In the genomic region with DNA sequence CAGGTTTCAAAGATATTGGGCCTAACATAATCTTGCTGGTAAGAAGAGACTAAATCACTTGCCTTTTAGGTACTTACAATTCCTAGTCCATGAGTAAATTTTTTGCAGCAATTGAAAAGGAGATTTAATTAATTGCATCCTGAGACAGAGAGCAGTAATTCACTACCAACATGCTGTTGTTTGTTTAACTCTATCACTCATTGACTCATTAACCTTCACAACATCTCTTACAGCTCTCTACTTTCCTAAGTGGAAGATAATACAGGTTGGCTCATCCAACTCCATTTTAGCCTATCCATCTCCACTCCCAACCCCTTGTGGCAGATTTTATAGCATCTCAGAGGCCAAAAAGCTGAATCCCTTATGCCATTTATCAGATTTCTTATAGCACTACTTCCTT, we compare ENCODE assay signal across 25 cellular contexts.
"Had no signal": no experiment of that assay in that cellular context is flagged by ENCODE, and none has a peak within 500 bp of the region (broad histone marks: within the 10 kb centered on the region; RNA-seq: fewer than 3 reads in every experiment).

No MANE protein-coding gene starts in this region.

- H3K36me3 Mint-ChIP-seq: mesothelial cell of epicardium; natural killer cell treated with Interleukin-12 subunit alpha and Interleukin-12 subunit beta and Interleukin-15 and Interleukin-18, amount 100 ng/mL, for 72 hours had no signal

- H3K4me3 ChIP-seq: colonic mucosa, lower lobe of right lung, thyroid gland had no signal

- H3K4me1 Mint-ChIP-seq: activated B cell treated with CpG ODN at 0.5 μM for 24 hours had no signal

- H3K27me3 Mint-ChIP-seq: activated B cell treated with CpG ODN at 0.5 μM for 24 hours; activated CD8-positive, alpha-beta T cell treated with anti-CD3 and anti-CD28 coated beads for 36 hours; natural killer cell treated with Interleukin-12 subunit alpha and Interleukin-12 subunit beta and Interleukin-15 and Interleukin-18, amount 100 ng/mL, for 72 hours had no signal

- H3K27ac Mint-ChIP-seq: activated B cell treated with CpG ODN at 0.5 μM for 24 hours; activated CD8-positive, alpha-beta T cell treated with anti-CD3 and anti-CD28 coated beads for 36 hours; activated T-helper 2 cell treated with anti-CD3 and anti-CD28 coated beads, Interferon-gamma antibody, Interleukin-2, Interleukin-4, amounts not matched to agents 10 μg/mL and 5 μg/mL and 100 μg/mL, durations not matched to agents 14 hours and 24 hours and 36 hours; mesothelial cell of epicardium; natural killer cell treated with Interleukin-12 subunit alpha and Interleukin-12 subunit beta and Interleukin-15 and Interleukin-18, amount 100 ng/mL, for 72 hours had no signal

- H3K36me3 ChIP-seq: brain microvascular endothelial cell, colonic mucosa, lower lobe of right lung, thyroid gland had no signal

- H3K27ac ChIP-seq: brain microvascular endothelial cell, colonic mucosa, lower lobe of right lung, thyroid gland had no signal

- H3K4me3 Mint-ChIP-seq: activated B cell treated with CpG ODN at 0.5 μM for 24 hours; activated CD8-positive, alpha-beta T cell treated with anti-CD3 and anti-CD28 coated beads for 36 hours; mesothelial cell of epicardium; natural killer cell treated with Interleukin-12 subunit alpha and Interleukin-12 subunit beta and Interleukin-15 and Interleukin-18, amount 100 ng/mL, for 72 hours had no signal

- H3K9me3 ChIP-seq: colonic mucosa, lower lobe of right lung, thyroid gland had no signal

- DNase-seq: activated B cell treated with CpG ODN at 0.5 μM for 24 hours; activated CD4-positive, alpha-beta T cell treated with anti-CD3 and anti-CD28 coated beads for 48 hours; activated CD8-positive, alpha-beta T cell treated with anti-CD3 and anti-CD28 coated beads for 36 hours; activated naive CD4-positive, alpha-beta T cell treated with Interleukin-2 at 50 U/mL for 16 hours; activated T-cell treated with anti-CD3 and anti-CD28 coated beads, Interleukin-2, amount 50 U/mL, for 1 hour; anterior cingulate cortex; brain microvascular endothelial cell; central memory CD4-positive, alpha-beta T cell; colonic mucosa; erythroblast; foreskin melanocyte; glutamatergic neuron; hippocampal formation; islet precursor cell; left colon; lower lobe of right lung; occipital lobe; stimulated activated CD4-positive, alpha-beta T cell treated with anti-CD3 and anti-CD28 coated beads, Interleukin-12 subunit alpha, Interleukin-12 subunit beta, amount 100 ng/mL, for 4 hours; stimulated activated CD4-positive, alpha-beta T cell treated with anti-CD3 and anti-CD28 coated beads, Interleukin-1b, Interleukin-23, amount 100 ng/mL, for 48 hours; stimulated activated CD8-positive, alpha-beta memory T cell treated with anti-CD3 and anti-CD28 coated beads, Interleukin-4, amount 100 ng/mL, for 48 hours; stimulated activated naive CD4-positive, alpha-beta T cell treated with Interleukin-2 at 50 U/mL for 16 hours; thyroid gland had no signal

- H3K4me1 ChIP-seq: colonic mucosa, lower lobe of right lung, thyroid gland had no signal

- H3K9me3 Mint-ChIP-seq: activated B cell treated with CpG ODN at 0.5 μM for 24 hours; activated CD8-positive, alpha-beta T cell treated with anti-CD3 and anti-CD28 coated beads for 36 hours; activated T-helper 2 cell treated with anti-CD3 and anti-CD28 coated beads, Interferon-gamma antibody, Interleukin-2, Interleukin-4, amounts not matched to agents 10 μg/mL and 5 μg/mL and 100 μg/mL, durations not matched to agents 14 hours and 24 hours and 36 hours; natural killer cell treated with Interleukin-12 subunit alpha and Interleukin-12 subunit beta and Interleukin-15 and Interleukin-18, amount 100 ng/mL, for 72 hours had no signal
